Comparison of ENCODE assay signal across 24 cellular contexts in genomic region chr5:64763948-64764503, GRCh38.
"Had no signal": no experiment of that assay in that cellular context is flagged by ENCODE, and none has a peak within 500 bp of the region (broad histone marks: within the 10 kb centered on the region; RNA-seq: fewer than 3 reads in every experiment).

No MANE protein-coding gene starts in this region.

- H3K27me3 ChIP-seq: dorsolateral prefrontal cortex, esophagus muscularis mucosa, gastroesophageal sphincter, neutrophil, right atrium auricular region, sigmoid colon, testis, tibial nerve had no signal

- H3K27me3 Mint-ChIP-seq: naive B cell; stimulated activated naive B cell treated with anti-CD40 and anti-IgM and Interleukin-4, amounts not matched to agents 10 μg/mL and 1 μg/mL and 100 μg/mL, for 72 hours; stimulated activated naive CD8-positive, alpha-beta T cell treated with anti-CD3 and anti-CD28 coated beads, Interleukin-15, amount 100 ng/mL, for 72 hours had no signal

- H3K36me3 ChIP-seq: right atrium auricular region had no signal

- H3K9me3 ChIP-seq: esophagus muscularis mucosa, gastroesophageal sphincter, left ventricle myocardium inferior, lower lobe of right lung, neutrophil, right atrium auricular region, sigmoid colon, testis, tibial nerve had no signal

- H3K9me3 Mint-ChIP-seq: immature natural killer cell; naive B cell; nephron progenitor cell; stimulated activated naive B cell treated with anti-CD40 and anti-IgM and Interleukin-4, amounts not matched to agents 10 μg/mL and 1 μg/mL and 100 μg/mL, for 72 hours; stimulated activated naive CD8-positive, alpha-beta T cell treated with anti-CD3 and anti-CD28 coated beads, Interleukin-15, amount 100 ng/mL, for 72 hours had no signal

- H3K4me3 ChIP-seq: coronary artery, dorsolateral prefrontal cortex, esophagus muscularis mucosa, gastroesophageal sphincter, left ventricle myocardium inferior, lower lobe of right lung, right atrium auricular region, sigmoid colon, skin epidermis, testis, tibial nerve had no signal

- H3K4me3 Mint-ChIP-seq: immature natural killer cell; nephron progenitor cell; stimulated activated naive B cell treated with anti-CD40 and anti-IgM and Interleukin-4, amounts not matched to agents 10 μg/mL and 1 μg/mL and 100 μg/mL, for 72 hours; stimulated activated naive CD8-positive, alpha-beta T cell treated with anti-CD3 and anti-CD28 coated beads, Interleukin-15, amount 100 ng/mL, for 72 hours had no signal

- H3K27ac Mint-ChIP-seq: naive B cell; nephron progenitor cell; stimulated activated naive CD8-positive, alpha-beta T cell treated with anti-CD3 and anti-CD28 coated beads, Interleukin-15, amount 100 ng/mL, for 72 hours had no signal

- ATAC-seq: gastroesophageal sphincter; lower lobe of right lung; stimulated activated naive B cell treated with anti-CD40 and anti-IgM and Interleukin-4, amounts not matched to agents 10 μg/mL and 1 μg/mL and 100 μg/mL, for 72 hours; stimulated activated naive CD8-positive, alpha-beta T cell treated with anti-CD3 and anti-CD28 coated beads, Interleukin-15, amount 100 ng/mL, for 72 hours had no signal

- DNase-seq: dorsolateral prefrontal cortex; effector CD8-positive, alpha-beta T cell; foreskin fibroblast; glutamatergic neuron; immature natural killer cell; left ventricle myocardium inferior; lower lobe of right lung; mesenchymal stem cell; naive B cell; nephron progenitor cell; posterior cingulate gyrus; sigmoid colon; stimulated activated CD4-positive, alpha-beta T cell treated with anti-CD3 and anti-CD28 coated beads, Interleukin-2, amount 100 ng/mL, for 24 hours; stimulated activated CD4-positive, alpha-beta T cell treated with anti-CD3 and anti-CD28 coated beads, Interleukin-4, amount 100 ng/mL, for 4 hours; stimulated activated naive B cell treated with anti-CD40 and anti-IgM and Interleukin-4, amounts not matched to agents 10 μg/mL and 1 μg/mL and 100 μg/mL, for 72 hours; stimulated activated naive CD8-positive, alpha-beta T cell treated with anti-CD3 and anti-CD28 coated beads, Interleukin-15, amount 100 ng/mL, for 72 hours; testis had no signal

- H3K27ac ChIP-seq: coronary artery, dorsolateral prefrontal cortex, esophagus muscularis mucosa, gastroesophageal sphincter, left ventricle myocardium inferior, lower lobe of right lung, neutrophil, right atrium auricular region, sigmoid colon, skin epidermis, testis, tibial nerve had no signal
